ENCODE assay signal across 20 cellular contexts in genomic region chr12:58009355-58009754, GRCh38.
DNase-seq lines count a peak whose midpoint lies in the region; FAIRE-seq and TF ChIP-seq lines count a peak whose summit lies in the region.
"Had no signal": no experiment of that assay in that cellular context is flagged by ENCODE, and none has a peak within 500 bp of the region (broad histone marks: within the 10 kb centered on the region; RNA-seq: fewer than 3 reads in every experiment).

No MANE protein-coding gene starts in this region.

- H3K9me3 ChIP-seq in GM23248 (ENCODE audit: low read depth), result no peaks in the 10 kb centered on the region
- H3K9me3 ChIP-seq: A549, BLaER1, Caco-2, HAP-1 had no signal

- TF ChIP-seq CTCF in AG10803 (conservative IDR thresholded peaks at IDR 0.05; ENCODE audit: low read length), result no peak
- no peak for TF ChIP-seq CTCF in bronchial epithelial cell (IDR thresholded peaks at IDR 0.05; ENCODE audit: insufficient read depth, low read length, severe bottlenecking)
- TF ChIP-seq CTCF in fibroblast of mammary gland (conservative IDR thresholded peaks at IDR 0.05; ENCODE audit: control insufficient read depth, insufficient read depth, low read depth, low read length), result no peak

- peak; percentile 7 for FAIRE-seq in bronchial epithelial cell (lab: Jason Lieb, UNC)
- FAIRE-seq: A549, RCC 7860 had no signal

- no peak overlapping the region for H2AFZ ChIP-seq in GM23248

- in situ Hi-C loops in GM23248 (cut with MboI), result no loop called here

- no peaks in the 10 kb centered on the region for H3K36me3 ChIP-seq in GM23248 (ENCODE audit: low read depth)
- no peaks in the 10 kb centered on the region for H3K36me3 ChIP-seq in bronchial epithelial cell (ENCODE audit: control insufficient read depth, insufficient read depth, low read length)
- H3K36me3 ChIP-seq: BLaER1, HAP-1, SJCRH30 had no signal

- H3K4me3 ChIP-seq in AG10803 (ENCODE audit: low read length), result no peak overlapping the region
- no peak overlapping the region for H3K4me3 ChIP-seq in GM23248
- H3K4me3 ChIP-seq in bronchial epithelial cell (ENCODE audit: low read depth, low read length), result no peak overlapping the region
- H3K4me3 ChIP-seq in fibroblast of mammary gland (ENCODE audit: control insufficient read depth, low read depth, low read length), result no peak overlapping the region
- H3K4me3 ChIP-seq: A549, BLaER1, HAP-1, SJCRH30 had no signal

- no peaks in the 10 kb centered on the region for H3F3A ChIP-seq in GM23248 (ENCODE audit: insufficient read depth)

- WGBS in GM23248 (ENCODE audit: low coverage in 1 of 2, low lambda C conversion rate in 2 of 2, missing lambda C conversion rate in 2 of 2), 2 experiments, result 0 to 7% methylated on average over 1 of the region's 1 CpG

- no peak overlapping the region for H3K27ac ChIP-seq in GM23248
- H3K27ac ChIP-seq: A549, BLaER1, SJCRH30 had no signal

- no peak overlapping the region for H3K4me2 ChIP-seq in GM23248 (ENCODE audit: unreplicated experiment)
- H3K4me2 ChIP-seq: A549, BLaER1 had no signal

- H3K4me1 ChIP-seq in GM23248 (ENCODE audit: insufficient read depth), result no peaks in the 10 kb centered on the region; the same call in 1 of the 2 replicates
- H3K4me1 ChIP-seq: A549, BLaER1, Caco-2, HAP-1, SJCRH30 had no signal

- H3K9ac ChIP-seq in GM23248, result no peak overlapping the region
- H3K9ac ChIP-seq: BLaER1 had no signal

- no peaks in the 10 kb centered on the region for H3K79me2 ChIP-seq in GM23248 (ENCODE audit: insufficient read depth)

- no peaks in the 10 kb centered on the region for H3K27me3 ChIP-seq in GM23248 (replicated peaks; ENCODE audit: insufficient read depth)
- H3K27me3 ChIP-seq in bronchial epithelial cell (ENCODE audit: control insufficient read depth, insufficient read depth, low read length), result no peaks in the 10 kb centered on the region
- H3K27me3 ChIP-seq: BLaER1 had no signal

- H3K9me2 ChIP-seq in GM23248 (ENCODE audit: insufficient read depth), result no peaks in the 10 kb centered on the region

- DNase-seq in AG10803 (ENCODE audit: low read depth) (peak; percentile 42), GM23248 (peak; percentile 18), bronchial epithelial cell (ENCODE audit: low read depth) (no peak), fibroblast of mammary gland (ENCODE audit: low read depth) (peak; percentile 18), ureter (ENCODE audit: low spot score) (no peak), LoVo (ENCODE audit: low spot score) (no peak), A172 (ENCODE audit: low spot score) (no peak), cerebellar nuclear complex (lab: John Stamatoyannopoulos, UW) (no peak)
- DNase-seq: Caco-2; CD4-positive, alpha-beta T cell; KG1; NCI-H1092 treated with DMSO at 0.1 percent for 48 hours; NCI-H1436 treated with DMSO at 0.1 percent for 48 hours; NCI-H2081; NCI-H2171 treated with DMSO at 0.1 percent for 48 hours; SJCRH30 had no signal

- no peaks in the 10 kb centered on the region for H4K20me1 ChIP-seq in GM23248 (ENCODE audit: insufficient read depth)
- H4K20me1 ChIP-seq: BLaER1 had no signal

Comparison
In these comparisons a context has a peak if more than half of its experiments do, and no peak if none do; other contexts are left out.
1. DNase-seq: peak in AG10803 (single experiment), GM23248 (single experiment) and fibroblast of mammary gland (single experiment); none in bronchial epithelial cell (single experiment), ureter (single experiment), LoVo (single experiment), A172 (single experiment) and cerebellar nuclear complex (0 of 2).